11 cellular contexts compared by ENCODE assay signal in genomic region chrX:101383679-101384078, GRCh38.
DNase-seq lines count a peak whose midpoint lies in the region; ATAC-seq and TF ChIP-seq lines count a peak whose summit lies in the region.
"Had no signal": no experiment of that assay in that cellular context is flagged by ENCODE, and none has a peak within 500 bp of the region (broad histone marks: within the 10 kb centered on the region; RNA-seq: fewer than 3 reads in every experiment).

No MANE protein-coding gene starts in this region.

- TF ChIP-seq CTCF in GM12875 (IDR thresholded peaks at IDR 0.05; ENCODE audit: borderline replicate concordance, insufficient read depth, low read depth, low read length), result no peak

- H3K4me3 ChIP-seq in GM12875 (ENCODE audit: low read depth, low read length), result peak overlapping the region; percentile 66
- H3K4me3 ChIP-seq: skin epidermis had no signal

- ATAC-seq in GM19397 (IDR thresholded peaks at IDR 0.05; ENCODE audit: unreplicated experiment), result peak; percentile 68
- peak; percentile 67 for ATAC-seq in HG03039 (IDR thresholded peaks at IDR 0.05; ENCODE audit: unreplicated experiment)

- peak; percentile 65 for DNase-seq in OCI-M1 (lab: John Stamatoyannopoulos, UW)
- no peak for DNase-seq in GOT3 (lab: John Stamatoyannopoulos, UW)
- no peak for DNase-seq in T-helper 9 cell
- no peak for DNase-seq in cortex of kidney (lab: John Stamatoyannopoulos, UW)
- DNase-seq in activated T-cell treated with anti-CD3 and anti-CD28 coated beads, Interleukin-2, amount 50 U/mL, for 1 hour, result no peak
- DNase-seq: activated gamma-delta T cell, DMS153 had no signal
